Comparison of ENCODE assay signal across 3 cellular contexts in genomic region chr7:158354861-158355260, GRCh38.
"Had no signal": no experiment of that assay in that cellular context is flagged by ENCODE, and none has a peak within 500 bp of the region (broad histone marks: within the 10 kb centered on the region; RNA-seq: fewer than 3 reads in every experiment).

No MANE protein-coding gene starts in this region.

- DNase-seq: GDM1, GF-D8 had no signal

- H3K4me3 ChIP-seq: GM12878 had no signal
